ENCODE assay signal across 24 cellular contexts in the genomic region with DNA sequence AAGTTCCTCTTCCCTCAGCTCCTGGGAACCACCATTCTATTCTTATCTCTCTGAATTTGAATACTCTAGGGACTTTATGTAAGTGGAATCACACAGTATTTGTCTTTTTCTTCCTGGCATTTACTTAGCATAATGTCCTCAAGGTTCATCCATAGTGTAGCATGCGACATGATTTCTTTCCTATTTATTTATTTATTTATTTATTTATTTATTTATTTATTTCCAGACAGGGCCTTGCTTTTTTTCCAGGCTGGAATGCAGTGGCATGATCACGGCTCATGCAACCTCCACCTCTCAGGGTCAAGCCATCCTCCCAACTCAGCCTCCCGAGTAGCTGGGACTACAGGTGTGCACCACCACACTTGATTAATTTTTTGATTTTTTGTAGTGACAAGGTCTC.
"Had no signal": no experiment of that assay in that cellular context is flagged by ENCODE, and none has a peak within 500 bp of the region (broad histone marks: within the 10 kb centered on the region; RNA-seq: fewer than 3 reads in every experiment).

No MANE protein-coding gene starts in this region.

- H3K9me3 Mint-ChIP-seq: activated CD4-positive, alpha-beta memory T cell treated with anti-CD3 and anti-CD28 coated beads, Interleukin-2, amount 10 ng/mL, durations not matched to agents 7 days and 5 days; activated naive CD4-positive, alpha-beta T cell treated with anti-CD3 and anti-CD28 coated beads, Interleukin-2, amount 10 ng/mL, durations not matched to agents 7 days and 5 days; activated naive CD8-positive, alpha-beta T cell treated with anti-CD3 and anti-CD28 coated beads for 36 hours; activated T-helper 17 cell treated with anti-CD3 and anti-CD28 coated beads, Interleukin-2, amount 50 U/mL, for 72 hours had no signal

- DNase-seq: activated CD4-positive, alpha-beta memory T cell treated with anti-CD3 and anti-CD28 coated beads, Interleukin-2, amount 10 ng/mL, durations not matched to agents 7 days and 5 days; activated CD4-positive, alpha-beta T cell treated with anti-CD3 and anti-CD28 coated beads for 36 hours; activated CD4-positive, alpha-beta T cell treated with anti-CD3 and anti-CD28 coated beads, Interleukin-2, amount 50 U/mL, for 1 hour; activated gamma-delta T cell; activated naive CD4-positive, alpha-beta T cell treated with anti-CD3 and anti-CD28 coated beads, Interleukin-2, amount 10 ng/mL, durations not matched to agents 7 days and 5 days; activated naive CD8-positive, alpha-beta T cell treated with anti-CD3 and anti-CD28 coated beads for 36 hours; activated T-cell treated with anti-CD3 and anti-CD28 coated beads for 4 hours; activated T-cell treated with anti-CD3 and anti-CD28 coated beads, Interleukin-2, amount 50 U/mL, for 48 hours; brain microvascular endothelial cell; MM.1S; NCI-H1092; NCI-H1417; NCI-H1694; NCI-H2029; NCI-H2107; NCI-H345; NCI-H510A; NCI-H526 treated with DMSO at 0.1 percent for 48 hours; NCI-H82; SIG-M5; T-helper 2 cell; T1000; WERI-Rb-1 had no signal

- H3K36me3 ChIP-seq: brain microvascular endothelial cell, WERI-Rb-1 had no signal

- H3K4me1 Mint-ChIP-seq: activated CD4-positive, alpha-beta memory T cell treated with anti-CD3 and anti-CD28 coated beads, Interleukin-2, amount 10 ng/mL, durations not matched to agents 7 days and 5 days; activated naive CD4-positive, alpha-beta T cell treated with anti-CD3 and anti-CD28 coated beads, Interleukin-2, amount 10 ng/mL, durations not matched to agents 7 days and 5 days; activated naive CD8-positive, alpha-beta T cell treated with anti-CD3 and anti-CD28 coated beads for 36 hours; activated T-helper 17 cell treated with anti-CD3 and anti-CD28 coated beads, Interleukin-2, amount 50 U/mL, for 72 hours had no signal

- H3K27me3 ChIP-seq: brain microvascular endothelial cell had no signal

- H3K27ac Mint-ChIP-seq: activated CD4-positive, alpha-beta memory T cell treated with anti-CD3 and anti-CD28 coated beads, Interleukin-2, amount 10 ng/mL, durations not matched to agents 7 days and 5 days; activated CD4-positive, alpha-beta T cell treated with anti-CD3 and anti-CD28 coated beads for 36 hours; activated naive CD4-positive, alpha-beta T cell treated with anti-CD3 and anti-CD28 coated beads, Interleukin-2, amount 10 ng/mL, durations not matched to agents 7 days and 5 days; activated naive CD8-positive, alpha-beta T cell treated with anti-CD3 and anti-CD28 coated beads for 36 hours; activated T-helper 17 cell treated with anti-CD3 and anti-CD28 coated beads, Interleukin-2, amount 50 U/mL, for 72 hours had no signal

- H3K27ac ChIP-seq: WERI-Rb-1 had no signal

- ATAC-seq: activated CD4-positive, alpha-beta T cell treated with anti-CD3 and anti-CD28 coated beads for 36 hours had no signal

- H3K36me3 Mint-ChIP-seq: activated naive CD4-positive, alpha-beta T cell treated with anti-CD3 and anti-CD28 coated beads, Interleukin-2, amount 10 ng/mL, durations not matched to agents 7 days and 5 days; activated naive CD8-positive, alpha-beta T cell treated with anti-CD3 and anti-CD28 coated beads for 36 hours had no signal

- H3K4me3 Mint-ChIP-seq: activated CD4-positive, alpha-beta memory T cell treated with anti-CD3 and anti-CD28 coated beads, Interleukin-2, amount 10 ng/mL, durations not matched to agents 7 days and 5 days; activated CD4-positive, alpha-beta T cell treated with anti-CD3 and anti-CD28 coated beads for 36 hours; activated naive CD4-positive, alpha-beta T cell treated with anti-CD3 and anti-CD28 coated beads, Interleukin-2, amount 10 ng/mL, durations not matched to agents 7 days and 5 days; activated naive CD8-positive, alpha-beta T cell treated with anti-CD3 and anti-CD28 coated beads for 36 hours; activated T-helper 17 cell treated with anti-CD3 and anti-CD28 coated beads, Interleukin-2, amount 50 U/mL, for 72 hours had no signal
